Comparison of ENCODE assay signal across 1 cellular context in the genomic region with DNA sequence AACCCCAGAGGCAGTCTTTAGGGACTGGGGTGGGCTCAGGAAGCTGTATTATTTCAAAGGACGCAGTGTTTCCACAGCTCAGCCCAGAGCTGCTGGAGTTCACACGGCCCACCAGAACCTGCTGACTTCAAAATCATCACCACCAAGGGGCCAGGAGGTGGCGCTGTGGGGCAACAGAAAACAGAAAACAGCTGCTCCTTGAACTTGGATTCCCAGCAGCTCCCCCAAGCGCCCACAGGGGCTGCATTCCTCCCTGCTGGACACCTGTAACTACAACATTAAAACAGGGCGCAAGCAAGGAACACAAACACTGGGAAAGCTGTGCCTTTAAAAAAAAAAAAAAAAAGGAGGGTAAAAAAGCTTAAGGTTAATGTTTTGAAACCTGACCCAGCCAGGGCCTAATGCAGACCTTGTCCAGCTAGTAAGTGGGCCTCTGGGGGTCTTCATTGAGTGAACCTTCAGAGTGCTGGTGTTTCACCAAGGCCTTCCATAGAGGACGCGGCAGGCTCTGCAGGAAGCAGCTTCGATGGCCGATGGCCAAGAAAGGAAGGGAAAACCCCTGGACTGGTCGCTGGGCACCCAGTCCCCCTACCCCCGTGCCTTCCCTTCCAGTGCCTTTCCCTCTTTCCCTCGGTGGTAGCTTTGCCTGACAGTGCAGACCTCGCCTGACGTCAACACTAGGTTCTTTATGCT.
TF ChIP-seq lines count a peak whose summit lies in the region.

No MANE protein-coding gene starts in this region.

TF ChIP-seq in HepG2, 621 proteins besides CTCF, POLR2A, EP300 and RAD21 (continued from another document and continues in another):
- TF ChIP-seq, protein P1, sequence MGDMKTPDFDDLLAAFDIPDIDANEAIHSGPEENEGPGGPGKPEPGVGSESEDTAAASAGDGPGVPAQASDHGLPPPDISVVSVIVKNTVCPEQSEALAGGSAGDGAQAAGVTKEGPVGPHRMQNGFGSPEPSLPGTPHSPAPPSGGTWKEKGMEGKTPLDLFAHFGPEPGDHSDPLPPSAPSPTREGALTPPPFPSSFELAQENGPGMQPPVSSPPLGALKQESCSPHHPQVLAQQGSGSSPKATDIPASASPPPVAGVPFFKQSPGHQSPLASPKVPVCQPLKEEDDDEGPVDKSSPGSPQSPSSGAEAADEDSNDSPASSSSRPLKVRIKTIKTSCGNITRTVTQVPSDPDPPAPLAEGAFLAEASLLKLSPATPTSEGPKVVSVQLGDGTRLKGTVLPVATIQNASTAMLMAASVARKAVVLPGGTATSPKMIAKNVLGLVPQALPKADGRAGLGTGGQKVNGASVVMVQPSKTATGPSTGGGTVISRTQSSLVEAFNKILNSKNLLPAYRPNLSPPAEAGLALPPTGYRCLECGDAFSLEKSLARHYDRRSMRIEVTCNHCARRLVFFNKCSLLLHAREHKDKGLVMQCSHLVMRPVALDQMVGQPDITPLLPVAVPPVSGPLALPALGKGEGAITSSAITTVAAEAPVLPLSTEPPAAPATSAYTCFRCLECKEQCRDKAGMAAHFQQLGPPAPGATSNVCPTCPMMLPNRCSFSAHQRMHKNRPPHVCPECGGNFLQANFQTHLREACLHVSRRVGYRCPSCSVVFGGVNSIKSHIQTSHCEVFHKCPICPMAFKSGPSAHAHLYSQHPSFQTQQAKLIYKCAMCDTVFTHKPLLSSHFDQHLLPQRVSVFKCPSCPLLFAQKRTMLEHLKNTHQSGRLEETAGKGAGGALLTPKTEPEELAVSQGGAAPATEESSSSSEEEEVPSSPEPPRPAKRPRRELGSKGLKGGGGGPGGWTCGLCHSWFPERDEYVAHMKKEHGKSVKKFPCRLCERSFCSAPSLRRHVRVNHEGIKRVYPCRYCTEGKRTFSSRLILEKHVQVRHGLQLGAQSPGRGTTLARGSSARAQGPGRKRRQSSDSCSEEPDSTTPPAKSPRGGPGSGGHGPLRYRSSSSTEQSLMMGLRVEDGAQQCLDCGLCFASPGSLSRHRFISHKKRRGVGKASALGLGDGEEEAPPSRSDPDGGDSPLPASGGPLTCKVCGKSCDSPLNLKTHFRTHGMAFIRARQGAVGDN (CRISPR knock-in tag; IDR thresholded peaks at IDR 0.05) = peak; percentile 39
- peak; percentile 54 for TF ChIP-seq KAT8 (CRISPR knock-in tag; IDR thresholded peaks at IDR 0.05)
- TF ChIP-seq IRF2 (CRISPR knock-in tag; IDR thresholded peaks at IDR 0.05) = peak; percentile 67; the same call in 1 of the 2 replicates
- peak in 1 of 2 experiments; percentile 44; a peak in 1 of 4 replicates for TF ChIP-seq KLF16 (CRISPR knock-in tag; IDR thresholded peaks at IDR 0.05)
- peak; percentile 41; the same call in 1 of the 2 replicates for TF ChIP-seq ZSCAN9 (CRISPR knock-in tag; IDR thresholded peaks at IDR 0.05; ENCODE audit: borderline replicate concordance)
- TF ChIP-seq AHDC1 (CRISPR knock-in tag; IDR thresholded peaks at IDR 0.05; ENCODE audit: borderline replicate concordance) = 0 out of 2 replicates have a peak, but pooled peaks have one; percentile 26
- TF ChIP-seq NONO (IDR thresholded peaks at IDR 0.05) = no peak
- TF ChIP-seq NONO (CRISPR knock-in tag; conservative IDR thresholded peaks at IDR 0.05) = 0 out of 2 replicates have a peak, but pooled peaks have one; percentile 22
- TF ChIP-seq SALL1 (CRISPR knock-in tag; IDR thresholded peaks at IDR 0.05) = peak; percentile 70
- TF ChIP-seq ZNF331 (CRISPR knock-in tag; IDR thresholded peaks at IDR 0.05) = peak; percentile 51; the same call in 1 of the 2 replicates
- TF ChIP-seq TERF1 (CRISPR knock-in tag; IDR thresholded peaks at IDR 0.05) = no peak
- no peak for TF ChIP-seq SOX6 (IDR thresholded peaks at IDR 0.05)
- TF ChIP-seq SOX6 (CRISPR knock-in tag; IDR thresholded peaks at IDR 0.05) = peak; percentile 54
- TF ChIP-seq STAT5B (CRISPR knock-in tag; IDR thresholded peaks at IDR 0.05) = 0 out of 2 replicates have a peak, but pooled peaks have one; percentile 46
- TF ChIP-seq HMG20A (CRISPR knock-in tag; IDR thresholded peaks at IDR 0.05; ENCODE audit: borderline replicate concordance) = peak; percentile 18; the same call in 1 of the 2 replicates
- TF ChIP-seq ZSCAN31 (CRISPR knock-in tag; IDR thresholded peaks at IDR 0.05; ENCODE audit: low read depth) = 0 out of 2 replicates have a peak, but pooled peaks have one; percentile 15
- 0 out of 2 replicates have a peak, but pooled peaks have one; percentile 64 for TF ChIP-seq ZNF205 (CRISPR knock-in tag; IDR thresholded peaks at IDR 0.05)
- TF ChIP-seq ZNF639 (CRISPR knock-in tag; conservative IDR thresholded peaks at IDR 0.05) = 0 out of 2 replicates have a peak, but pooled peaks have one; percentile 39
- TF ChIP-seq MEF2D (CRISPR knock-in tag; IDR thresholded peaks at IDR 0.05) = 0 out of 2 replicates have a peak, but pooled peaks have one; percentile 31
- TF ChIP-seq ELF3 (CRISPR knock-in tag; IDR thresholded peaks at IDR 0.05) = peak; percentile 69
- no peak for TF ChIP-seq MATR3 (CRISPR knock-in tag; IDR thresholded peaks at IDR 0.05)
- peak; percentile 68 for TF ChIP-seq ARID5B (CRISPR knock-in tag; IDR thresholded peaks at IDR 0.05)
- no peak for TF ChIP-seq ZNF788 (CRISPR knock-in tag; IDR thresholded peaks at IDR 0.05; ENCODE audit: borderline replicate concordance)
- TF ChIP-seq, protein P2, sequence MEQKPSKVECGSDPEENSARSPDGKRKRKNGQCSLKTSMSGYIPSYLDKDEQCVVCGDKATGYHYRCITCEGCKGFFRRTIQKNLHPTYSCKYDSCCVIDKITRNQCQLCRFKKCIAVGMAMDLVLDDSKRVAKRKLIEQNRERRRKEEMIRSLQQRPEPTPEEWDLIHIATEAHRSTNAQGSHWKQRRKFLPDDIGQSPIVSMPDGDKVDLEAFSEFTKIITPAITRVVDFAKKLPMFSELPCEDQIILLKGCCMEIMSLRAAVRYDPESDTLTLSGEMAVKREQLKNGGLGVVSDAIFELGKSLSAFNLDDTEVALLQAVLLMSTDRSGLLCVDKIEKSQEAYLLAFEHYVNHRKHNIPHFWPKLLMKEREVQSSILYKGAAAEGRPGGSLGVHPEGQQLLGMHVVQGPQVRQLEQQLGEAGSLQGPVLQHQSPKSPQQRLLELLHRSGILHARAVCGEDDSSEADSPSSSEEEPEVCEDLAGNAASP (CRISPR knock-in tag; IDR thresholded peaks at IDR 0.05; ENCODE audit: borderline replicate concordance) = peak; percentile 59; the same call in 1 of the 2 replicates
- peak; percentile 43; the same call in 1 of the 2 replicates for TF ChIP-seq NFKB2 (CRISPR knock-in tag; IDR thresholded peaks at IDR 0.05; ENCODE audit: borderline replicate concordance)
- 0 out of 2 replicates have a peak, but pooled peaks have one; percentile 20 for TF ChIP-seq GTF3A (CRISPR knock-in tag; conservative IDR thresholded peaks at IDR 0.05)
- TF ChIP-seq GATAD1 (CRISPR knock-in tag; IDR thresholded peaks at IDR 0.05) = 0 out of 2 replicates have a peak, but pooled peaks have one; percentile 42
- peak; percentile 87 for TF ChIP-seq TEAD3 (CRISPR knock-in tag; optimal IDR thresholded peaks at IDR 0.05; ENCODE audit: borderline replicate concordance)
- TF ChIP-seq IKZF5 (CRISPR knock-in tag; IDR thresholded peaks at IDR 0.05) = peak; percentile 74
- TF ChIP-seq ERF (CRISPR knock-in tag; IDR thresholded peaks at IDR 0.05) = peak; percentile 82
- TF ChIP-seq ZNF615 (CRISPR knock-in tag; IDR thresholded peaks at IDR 0.05; ENCODE audit: borderline replicate concordance) = no peak
- TF ChIP-seq RXRA (CRISPR knock-in tag; IDR thresholded peaks at IDR 0.05) = 0 out of 2 replicates have a peak, but pooled peaks have one; percentile 29
- TF ChIP-seq TSC22D2 (CRISPR knock-in tag; IDR thresholded peaks at IDR 0.05; ENCODE audit: borderline replicate concordance) = peak; percentile 57; the same call in 1 of the 2 replicates
- TF ChIP-seq RARA (CRISPR knock-in tag; IDR thresholded peaks at IDR 0.05) = peak; percentile 8; the same call in 1 of the 2 replicates
- peak; percentile 42; the same call in 1 of the 2 replicates for TF ChIP-seq ZSCAN25 (CRISPR knock-in tag; IDR thresholded peaks at IDR 0.05)
- TF ChIP-seq ISL2 (CRISPR knock-in tag; IDR thresholded peaks at IDR 0.05) = peak; percentile 59; the same call in 1 of the 2 replicates
